29 cellular contexts compared by ENCODE assay signal in genomic region chr4:181646864-181647263, GRCh38.
DNase-seq lines count a peak whose midpoint lies in the region; ATAC-seq and TF ChIP-seq lines count a peak whose summit lies in the region.
"Had no signal": no experiment of that assay in that cellular context is flagged by ENCODE, and none has a peak within 500 bp of the region (broad histone marks: within the 10 kb centered on the region; RNA-seq: fewer than 3 reads in every experiment).

No MANE protein-coding gene starts in this region.

- peak overlapping the region; percentile 86; the same call in 1 of the 2 replicates for H3K27ac Mint-ChIP-seq in HFFc6
- H3K27ac Mint-ChIP-seq in activated T-cell treated with anti-CD3 and anti-CD28 coated beads, Interleukin-2, amount 50 U/mL, for 72 hours, result no peak overlapping the region
- H3K27ac Mint-ChIP-seq in activated CD4-positive, alpha-beta T cell treated with anti-CD3 and anti-CD28 coated beads for 36 hours, result no peak overlapping the region
- H3K27ac Mint-ChIP-seq: activated CD4-positive, alpha-beta memory T cell treated with anti-CD3 and anti-CD28 coated beads, Interleukin-2, amount 10 ng/mL, durations not matched to agents 7 days and 5 days; activated naive CD4-positive, alpha-beta T cell treated with anti-CD3 and anti-CD28 coated beads, Interleukin-2, amount 50 U/mL, for 24 hours; activated T-helper 2 cell treated with anti-CD3 and anti-CD28 coated beads, Interferon-gamma antibody, Interleukin-2, Interleukin-4, amounts not matched to agents 10 μg/mL and 5 μg/mL and 100 μg/mL, durations not matched to agents 14 hours and 24 hours and 36 hours; CD4-positive, CD25-positive, alpha-beta regulatory T cell; dendritic cell treated with granulocyte-macrophage colony-stimulating factor and Interleukin-4, amounts not matched to agents 40 ng/mL and 50 ng/mL, for 4 days; naive thymus-derived CD4-positive, alpha-beta T cell had no signal

- intact Hi-C loops in activated CD4-positive, alpha-beta T cell treated with anti-CD3 and anti-CD28 coated beads for 36 hours (cut with DNase I, micrococcal nuclease), result no loop called here

- no peak for ATAC-seq in activated T-cell treated with anti-CD3 and anti-CD28 coated beads, Interleukin-2, amount 50 U/mL, for 72 hours (replicated peaks in 1 of 2)
- ATAC-seq in activated CD4-positive, alpha-beta T cell treated with anti-CD3 and anti-CD28 coated beads for 36 hours, result no peak
- ATAC-seq: activated CD4-positive, CD25-positive, alpha-beta regulatory T cell treated with anti-CD3 and anti-CD28 coated beads, Interleukin-2, amount 50 U/mL, for 24 hours; left lobe of liver; naive thymus-derived CD4-positive, alpha-beta T cell; PC-3 had no signal

- POLR2A ChIA-PET in RWPE1 (lab: Yijun Ruan, JAX; ENCODE audit: low non-redundant PET), result no interaction called here
- POLR2A ChIA-PET in activated CD4-positive, alpha-beta T cell treated with anti-CD3 and anti-CD28 coated beads for 36 hours (lab: Charles Lee), result no interaction called here

- DNase-seq in HFFc6, result peak; percentile 38
- DNase-seq in RWPE1 (ENCODE audit: low spot score), result peak; percentile 13
- DNase-seq in cardiac fibroblast (ENCODE audit: low read depth in 2 of 2), result peak; percentile 44 to 76
- peak; percentile 38 for DNase-seq in skeletal muscle cell (ENCODE audit: low read depth)
- DNase-seq in Kasumi-1 (lab: John Stamatoyannopoulos, UW), result no peak
- no peak for DNase-seq in activated T-cell treated with anti-CD3 and anti-CD28 coated beads, Interleukin-2, amount 50 U/mL, for 72 hours
- no peak for DNase-seq in DMS79 treated with DMSO at 0.1 percent for 48 hours (lab: John Stamatoyannopoulos, UW)
- no peak for DNase-seq in activated CD4-positive, alpha-beta T cell treated with anti-CD3 and anti-CD28 coated beads for 36 hours
- DNase-seq: activated CD4-positive, alpha-beta memory T cell treated with anti-CD3 and anti-CD28 coated beads, Interleukin-2, amount 10 ng/mL, durations not matched to agents 7 days and 5 days; caudate nucleus; CD4-positive, CD25-positive, alpha-beta regulatory T cell; naive thymus-derived CD4-positive, alpha-beta T cell; NCI-H1048; NCI-H1694 treated with DMSO at 0.1 percent for 48 hours; NCI-H2171; NCI-H524 treated with DMSO at 0.1 percent for 48 hours; PC-3; SHP77 treated with DMSO at 0.1 percent for 48 hours; stimulated activated CD4-positive, alpha-beta T cell treated with anti-CD3 and anti-CD28 coated beads, Interleukin-2, amount 100 ng/mL, for 24 hours; stomach; T-helper 1 cell; tibial artery had no signal

- peaks cover 54% of the 10 kb centered on the region for H3K4me1 Mint-ChIP-seq in HFFc6 (ENCODE audit: low read depth)
- no peaks in the 10 kb centered on the region for H3K4me1 Mint-ChIP-seq in activated T-cell treated with anti-CD3 and anti-CD28 coated beads, Interleukin-2, amount 50 U/mL, for 72 hours (ENCODE audit: low read depth)
- H3K4me1 Mint-ChIP-seq in activated CD4-positive, alpha-beta T cell treated with anti-CD3 and anti-CD28 coated beads for 36 hours, result no peaks in the 10 kb centered on the region
- H3K4me1 Mint-ChIP-seq: activated CD4-positive, alpha-beta memory T cell treated with anti-CD3 and anti-CD28 coated beads, Interleukin-2, amount 10 ng/mL, durations not matched to agents 7 days and 5 days; activated naive CD4-positive, alpha-beta T cell treated with anti-CD3 and anti-CD28 coated beads, Interleukin-2, amount 50 U/mL, for 24 hours; CD4-positive, CD25-positive, alpha-beta regulatory T cell; naive thymus-derived CD4-positive, alpha-beta T cell had no signal

- CTCF ChIA-PET in RWPE1 (lab: Yijun Ruan, JAX), result no interaction called here
- CTCF ChIA-PET in activated CD4-positive, alpha-beta T cell treated with anti-CD3 and anti-CD28 coated beads for 36 hours (lab: Charles Lee), result no interaction called here

- TF ChIP-seq CTCF in HFFc6 (IDR thresholded peaks at IDR 0.05) (no peak), RWPE1 (conservative IDR thresholded peaks at IDR 0.05; ENCODE audit: low read depth) (no peak), cardiac fibroblast (IDR thresholded peaks at IDR 0.05; ENCODE audit: low read depth, low read length) (no peak)

- peaks cover 11% of the 10 kb centered on the region; the same call in 1 of the 2 replicates for H3K9me3 Mint-ChIP-seq in HFFc6
- H3K9me3 Mint-ChIP-seq in activated T-cell treated with anti-CD3 and anti-CD28 coated beads, Interleukin-2, amount 50 U/mL, for 72 hours, result peaks cover 5 to 10% of the 10 kb centered on the region in 2 donors
- H3K9me3 Mint-ChIP-seq in activated CD4-positive, alpha-beta T cell treated with anti-CD3 and anti-CD28 coated beads for 36 hours (ENCODE audit: low read depth), result peaks cover 9% of the 10 kb centered on the region

- H3K36me3 Mint-ChIP-seq in HFFc6 (ENCODE audit: low read depth), result 0 out of 2 replicates have a peak, but pooled peaks cover 6% of the 10 kb centered on the region
- H3K36me3 Mint-ChIP-seq in activated T-cell treated with anti-CD3 and anti-CD28 coated beads, Interleukin-2, amount 50 U/mL, for 72 hours (ENCODE audit: insufficient read depth in 2 of 2), result peaks cover 0 to 1% of the 10 kb centered on the region in 2 donors
- no peaks in the 10 kb centered on the region for H3K36me3 Mint-ChIP-seq in activated CD4-positive, alpha-beta T cell treated with anti-CD3 and anti-CD28 coated beads for 36 hours (ENCODE audit: low read depth)
- H3K36me3 Mint-ChIP-seq: activated naive CD4-positive, alpha-beta T cell treated with anti-CD3 and anti-CD28 coated beads, Interleukin-2, amount 50 U/mL, for 24 hours; CD4-positive, CD25-positive, alpha-beta regulatory T cell; naive thymus-derived CD4-positive, alpha-beta T cell had no signal

- no peaks in the 10 kb centered on the region for H3K27me3 Mint-ChIP-seq in HFFc6 (ENCODE audit: insufficient read depth)
- H3K27me3 Mint-ChIP-seq in activated T-cell treated with anti-CD3 and anti-CD28 coated beads, Interleukin-2, amount 50 U/mL, for 72 hours (ENCODE audit: low read depth), result no peaks in the 10 kb centered on the region
- no peaks in the 10 kb centered on the region for H3K27me3 Mint-ChIP-seq in activated CD4-positive, alpha-beta T cell treated with anti-CD3 and anti-CD28 coated beads for 36 hours
- H3K27me3 Mint-ChIP-seq: activated CD4-positive, alpha-beta memory T cell treated with anti-CD3 and anti-CD28 coated beads, Interleukin-2, amount 10 ng/mL, durations not matched to agents 7 days and 5 days; activated naive CD4-positive, alpha-beta T cell treated with anti-CD3 and anti-CD28 coated beads, Interleukin-2, amount 50 U/mL, for 24 hours; CD4-positive, CD25-positive, alpha-beta regulatory T cell; dendritic cell treated with granulocyte-macrophage colony-stimulating factor and Interleukin-4, amounts not matched to agents 40 ng/mL and 50 ng/mL, for 4 days; naive thymus-derived CD4-positive, alpha-beta T cell had no signal

- H3K4me3 ChIP-seq in cardiac fibroblast (replicated peaks in 1 of 2; ENCODE audit: low read depth in 2 of 2, low read length in 2 of 2) (no peak overlapping the region), skeletal muscle cell (ENCODE audit: low read depth, low read length) (peak overlapping the region; percentile 34)
- H3K4me3 ChIP-seq: esophagus muscularis mucosa, smooth muscle cell, stomach, tibial artery had no signal

- peak overlapping the region; percentile 87 for H3K4me3 Mint-ChIP-seq in HFFc6
- H3K4me3 Mint-ChIP-seq in activated T-cell treated with anti-CD3 and anti-CD28 coated beads, Interleukin-2, amount 50 U/mL, for 72 hours, result no peak overlapping the region
- H3K4me3 Mint-ChIP-seq in activated CD4-positive, alpha-beta T cell treated with anti-CD3 and anti-CD28 coated beads for 36 hours, result no peak overlapping the region
- H3K4me3 Mint-ChIP-seq: activated CD4-positive, alpha-beta memory T cell treated with anti-CD3 and anti-CD28 coated beads, Interleukin-2, amount 10 ng/mL, durations not matched to agents 7 days and 5 days; activated naive CD4-positive, alpha-beta T cell treated with anti-CD3 and anti-CD28 coated beads, Interleukin-2, amount 50 U/mL, for 24 hours; CD4-positive, CD25-positive, alpha-beta regulatory T cell; dendritic cell treated with granulocyte-macrophage colony-stimulating factor and Interleukin-4, amounts not matched to agents 40 ng/mL and 50 ng/mL, for 4 days; naive thymus-derived CD4-positive, alpha-beta T cell had no signal

- H3K27ac ChIP-seq in RWPE1, result no peak overlapping the region
- H3K27ac ChIP-seq: esophagus muscularis mucosa, stomach, tibial artery had no signal

Comparison
In these comparisons a context has a peak if more than half of its experiments do, and no peak if none do; other contexts are left out.
1. DNase-seq: peak in HFFc6 (single experiment), RWPE1 (single experiment), cardiac fibroblast (2 of 2) and skeletal muscle cell (single experiment); none in Kasumi-1 (0 of 2), activated T-cell treated with anti-CD3 and anti-CD28 coated beads, Interleukin-2, amount 50 U/mL, for 72 hours (0 of 2), DMS79 treated with DMSO at 0.1 percent for 48 hours (single experiment) and activated CD4-positive, alpha-beta T cell treated with anti-CD3 and anti-CD28 coated beads for 36 hours (single experiment).